ENCODE assay signal across 17 cellular contexts in genomic region chr1:83545450-83545849, GRCh38.
A peak's percentile ranks its signal among the peaks of the same experiment; 100 is the strongest.
DNase-seq lines count a peak whose midpoint lies in the region; ATAC-seq and TF ChIP-seq lines count a peak whose summit lies in the region.
"Had no signal": no experiment of that assay in that cellular context is flagged by ENCODE, and none has a peak within 500 bp of the region (broad histone marks: within the 10 kb centered on the region; RNA-seq: fewer than 3 reads in every experiment).

No MANE protein-coding gene starts in this region.

- peak; percentile 16 for TF ChIP-seq CTCF in choroid plexus epithelial cell (conservative IDR thresholded peaks at IDR 0.05; ENCODE audit: low read depth, low read length)

- DNase-seq in DMS 273 (lab: John Stamatoyannopoulos, UW; ENCODE audit: unreplicated experiment) (peak; percentile 39), DMS 273 treated with DMSO at 0.1 percent for 48 hours (lab: John Stamatoyannopoulos, UW) (no peak), NCI-H446 treated with DMSO at 0.1 percent for 48 hours (lab: John Stamatoyannopoulos, UW) (peak; percentile 90), choroid plexus epithelial cell (ENCODE audit: low read depth) (peak; percentile 2), renal cortical epithelial cell (ENCODE audit: low read depth) (peak; percentile 1), hippocampal formation (lab: John Stamatoyannopoulos, UW) (no peak)
- no peak for DNase-seq in NK-92 treated with Interleukin-12 subunit alpha and Interleukin-12 subunit beta, amount 100 ng/mL, for 24 hours (lab: John Stamatoyannopoulos, UW)
- DNase-seq: 8988T; Calu3; GM23248; kidney; naive thymus-derived CD4-positive, alpha-beta T cell; NCI-H2107; RPMI8226; small intestine; tibial artery had no signal

- no peak for ATAC-seq in GM19324 (IDR thresholded peaks at IDR 0.05; ENCODE audit: low FRiP score, unreplicated experiment)
- ATAC-seq: naive thymus-derived CD4-positive, alpha-beta T cell had no signal

- no peak overlapping the region for H3K4me3 ChIP-seq in choroid plexus epithelial cell (ENCODE audit: low read depth, low read length)
- H3K4me3 ChIP-seq: GM23248, tibial artery had no signal

Comparison
In these comparisons a context has a peak if more than half of its experiments do, and no peak if none do; other contexts are left out.
1. DNase-seq: peak in DMS 273 (single experiment), NCI-H446 treated with DMSO at 0.1 percent for 48 hours (single experiment), choroid plexus epithelial cell (single experiment) and renal cortical epithelial cell (single experiment); none in DMS 273 treated with DMSO at 0.1 percent for 48 hours (single experiment), hippocampal formation (0 of 2) and NK-92 treated with Interleukin-12 subunit alpha and Interleukin-12 subunit beta, amount 100 ng/mL, for 24 hours (single experiment).